ENCODE assay signal across 8 cellular contexts in genomic region chr6:165231581-165232276, GRCh38.
DNase-seq lines count a peak whose midpoint lies in the region; ATAC-seq and TF ChIP-seq lines count a peak whose summit lies in the region.

No MANE protein-coding gene starts in this region.

- DNase-seq in GM12865 (ENCODE audit: low read depth) = peak; percentile 27
- DNase-seq in NCI-H524 treated with DMSO at 0.1 percent for 48 hours (lab: John Stamatoyannopoulos, UW) = peak; percentile 23
- peak; percentile 66 for DNase-seq in epithelial cell of esophagus (ENCODE audit: low read depth)
- DNase-seq in occipital lobe (lab: John Stamatoyannopoulos, UW) = peak; percentile 46
- no peak for DNase-seq in CD1c-positive myeloid dendritic cell (ENCODE audit: extremely low spot score)
- DNase-seq in HuH-7.5 (ENCODE audit: low spot score) = no peak
- no peak for DNase-seq in mucosa of descending colon

- H3K4me3 ChIP-seq in GM12865 (ENCODE audit: low read depth, low read length) (no peak overlapping the region), epithelial cell of esophagus (ENCODE audit: low read length) (no peak overlapping the region), mucosa of descending colon (no peak overlapping the region)

- peak; percentile 28 for TF ChIP-seq CTCF in GM12865 (IDR thresholded peaks at IDR 0.05; ENCODE audit: insufficient read depth, low read depth, low read length, missing control alignments)
- peak; percentile 82 for TF ChIP-seq CTCF in epithelial cell of esophagus (IDR thresholded peaks at IDR 0.05; ENCODE audit: insufficient read depth, low read depth, low read length, missing control alignments)
- no peak for TF ChIP-seq CTCF in mucosa of descending colon (IDR thresholded peaks at IDR 0.05)

- no peak for ATAC-seq in HG02840 (IDR thresholded peaks at IDR 0.05; ENCODE audit: low FRiP score, unreplicated experiment)
- ATAC-seq in mucosa of descending colon = no peak

- H3K36me3 ChIP-seq in mucosa of descending colon (ENCODE audit: low read depth) = no peaks in the 10 kb centered on the region

- no peaks in the 10 kb centered on the region for H3K4me1 ChIP-seq in mucosa of descending colon (ENCODE audit: low read depth)

- intact Hi-C loops in mucosa of descending colon (cut with DNase I, micrococcal nuclease) = no loop called here

- H3K9me3 ChIP-seq in mucosa of descending colon = peaks cover 29% of the 10 kb centered on the region

Comparison
In these comparisons a context has a peak if more than half of its experiments do, and no peak if none do; other contexts are left out.
1. DNase-seq: peak in GM12865 (single experiment), NCI-H524 treated with DMSO at 0.1 percent for 48 hours (single experiment), epithelial cell of esophagus (single experiment) and occipital lobe (single experiment); none in CD1c-positive myeloid dendritic cell (single experiment), HuH-7.5 (single experiment) and mucosa of descending colon (0 of 3).